9 cellular contexts compared by ENCODE assay signal in the genomic region with DNA sequence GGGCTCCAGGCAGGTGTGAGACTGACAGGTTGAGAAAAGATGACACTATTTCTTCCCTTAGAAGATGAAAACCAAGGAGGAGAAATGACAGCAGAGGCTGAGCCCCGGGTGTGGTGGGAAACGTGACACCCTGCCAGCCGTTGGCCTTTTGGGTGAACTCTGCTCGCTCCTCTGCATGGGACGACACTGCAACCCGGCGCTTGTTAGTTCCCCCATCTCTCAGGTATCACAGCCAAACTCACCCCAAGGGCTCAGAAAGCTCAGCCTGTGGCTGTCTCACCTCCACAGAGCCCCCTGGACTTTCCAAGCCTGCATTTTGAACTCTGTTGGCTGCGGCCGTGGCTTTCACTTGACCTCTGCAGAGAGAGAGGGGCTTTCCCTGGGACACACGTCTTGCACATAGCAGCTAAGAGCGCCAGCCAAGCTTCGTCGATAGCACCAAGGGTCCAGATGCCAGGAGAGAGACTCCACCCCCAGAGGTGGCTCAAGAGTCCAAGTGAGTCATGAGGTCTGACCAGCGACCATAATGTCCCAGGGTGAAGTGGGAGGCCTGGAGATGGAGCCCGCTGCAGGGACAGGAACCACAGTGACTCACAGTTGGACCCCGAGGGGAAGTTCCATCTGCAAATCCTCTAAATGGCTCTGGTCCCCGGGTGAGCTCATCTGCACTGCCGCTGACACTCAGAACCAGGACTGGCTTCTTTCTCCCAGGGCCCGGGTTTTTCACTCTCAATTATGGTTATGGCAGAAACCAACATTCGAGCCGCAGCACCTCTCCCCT.
DNase-seq lines count a peak whose midpoint lies in the region; ATAC-seq and TF ChIP-seq lines count a peak whose summit lies in the region.
"Had no signal": no experiment of that assay in that cellular context is flagged by ENCODE, and none has a peak within 500 bp of the region (broad histone marks: within the 10 kb centered on the region; RNA-seq: fewer than 3 reads in every experiment).

No MANE protein-coding gene starts in this region.

- peak; percentile 100 for DNase-seq in EH (ENCODE audit: low read depth)
- DNase-seq in T-helper 17 cell, result peak in 1 of 3 donors; percentile 23
- peak; percentile 21 to 70 for DNase-seq in cardiac muscle cell (ENCODE audit: low read depth in 1 of 2, low spot score in 1 of 2)
- no peak for DNase-seq in putamen (ENCODE audit: low spot score)
- no peak for DNase-seq in NCI-H2227 (lab: John Stamatoyannopoulos, UW; ENCODE audit: unreplicated experiment)
- DNase-seq: naive B cell had no signal

- H3K27ac Mint-ChIP-seq in T-helper 17 cell, result peak overlapping the region; percentile 56
- peak overlapping the region; percentile 58 for H3K27ac Mint-ChIP-seq in stimulated activated naive CD8-positive, alpha-beta T cell treated with anti-CD3 and anti-CD28 coated beads, Interleukin-15, Interleukin-2, amounts not matched to agents 100 ng/mL and 50 ng/mL, for 24 hours

- H3K4me1 ChIP-seq in cardiac muscle cell (ENCODE audit: low read depth), result peaks cover 4% of the 10 kb centered on the region

- H3K27me3 Mint-ChIP-seq in T-helper 17 cell, result peaks cover 7% of the 10 kb centered on the region
- peaks cover 5% of the 10 kb centered on the region for H3K27me3 Mint-ChIP-seq in stimulated activated naive CD8-positive, alpha-beta T cell treated with anti-CD3 and anti-CD28 coated beads, Interleukin-15, Interleukin-2, amounts not matched to agents 100 ng/mL and 50 ng/mL, for 24 hours

- no peaks in the 10 kb centered on the region for H3K36me3 ChIP-seq in cardiac muscle cell

- peaks cover 11% of the 10 kb centered on the region for H3K9me3 Mint-ChIP-seq in stimulated activated naive CD8-positive, alpha-beta T cell treated with anti-CD3 and anti-CD28 coated beads, Interleukin-15, Interleukin-2, amounts not matched to agents 100 ng/mL and 50 ng/mL, for 24 hours

- no peak for TF ChIP-seq CTCF in cardiac muscle cell (IDR thresholded peaks at IDR 0.05; ENCODE audit: low read depth, low read length)

- H3K36me3 Mint-ChIP-seq in T-helper 17 cell (ENCODE audit: low read depth), result no peaks in the 10 kb centered on the region
- H3K36me3 Mint-ChIP-seq in stimulated activated naive CD8-positive, alpha-beta T cell treated with anti-CD3 and anti-CD28 coated beads, Interleukin-15, Interleukin-2, amounts not matched to agents 100 ng/mL and 50 ng/mL, for 24 hours (ENCODE audit: low read depth), result peaks cover 4% of the 10 kb centered on the region

- no peak overlapping the region for H3K4me3 ChIP-seq in cardiac muscle cell

- ATAC-seq in GM19324 (IDR thresholded peaks at IDR 0.05; ENCODE audit: low FRiP score, unreplicated experiment) (peak; percentile 32), HG03108 (IDR thresholded peaks at IDR 0.05; ENCODE audit: unreplicated experiment) (peak; percentile 38), T-helper 17 cell (peak; percentile 75)

- H3K9me3 ChIP-seq in T-helper 17 cell (ENCODE audit: control insufficient read depth, low read length, poor library complexity, severe bottlenecking) (no peaks in the 10 kb centered on the region), cardiac muscle cell (ENCODE audit: low read depth) (no peaks in the 10 kb centered on the region)

- H3K27ac ChIP-seq in cardiac muscle cell, result no peak overlapping the region

- H3K4me1 Mint-ChIP-seq in T-helper 17 cell, result peaks cover 25% of the 10 kb centered on the region
- H3K4me1 Mint-ChIP-seq in stimulated activated naive CD8-positive, alpha-beta T cell treated with anti-CD3 and anti-CD28 coated beads, Interleukin-15, Interleukin-2, amounts not matched to agents 100 ng/mL and 50 ng/mL, for 24 hours (ENCODE audit: low read depth), result peaks cover 27% of the 10 kb centered on the region

- no peaks in the 10 kb centered on the region for H3K27me3 ChIP-seq in cardiac muscle cell

- peak overlapping the region; percentile 74 for H3K4me3 Mint-ChIP-seq in T-helper 17 cell
- H3K4me3 Mint-ChIP-seq in stimulated activated naive CD8-positive, alpha-beta T cell treated with anti-CD3 and anti-CD28 coated beads, Interleukin-15, Interleukin-2, amounts not matched to agents 100 ng/mL and 50 ng/mL, for 24 hours, result no peak overlapping the region
- H3K4me3 Mint-ChIP-seq: naive B cell had no signal

Comparison
In these comparisons a context has a peak if more than half of its experiments do, and no peak if none do; other contexts are left out.
1. DNase-seq: peak in EH (single experiment) and cardiac muscle cell (2 of 2); none in putamen (single experiment) and NCI-H2227 (single experiment).
2. Peak in every context shown above with its lines, with median percentiles within 50 percentile points of each other: ATAC-seq.